In genomic region chr1:241520080-241520465, GRCh38 we compare ENCODE assay signal across 8 cellular contexts. TPM values are rescaled to one million over a fixed set of nuclear protein-coding genes. Genes with fewer than 3 reads are reported as not detected.
DNase-seq lines count a peak whose midpoint lies in the region; ATAC-seq, FAIRE-seq and TF ChIP-seq lines count a peak whose summit lies in the region.

No MANE protein-coding gene starts in this region.

- no peak overlapping the region for H3K27ac Mint-ChIP-seq in astrocyte (ENCODE audit: unreplicated experiment)

- H3K36me3 Mint-ChIP-seq in astrocyte (ENCODE audit: low read depth, unreplicated experiment): peaks cover 3% of the 10 kb centered on the region

- peak overlapping the region; percentile 75 for H3K4me3 ChIP-seq in HAP-1
- peak overlapping the region; percentile 83 for H3K4me3 ChIP-seq in astrocyte (ENCODE audit: insufficient read depth, low read depth, low read length)
- peak overlapping the region; percentile 89 for H3K4me3 ChIP-seq in iPS-20b (ENCODE audit: low read length)
- H3K4me3 ChIP-seq in stomach smooth muscle (ENCODE audit: low read length in 2 of 2): peak overlapping the region; percentile 65 to 81

- no peak for FAIRE-seq in astrocyte (lab: Jason Lieb, UNC)

- no peak overlapping the region for H3K27ac ChIP-seq in astrocyte (ENCODE audit: low read depth, low read length)
- H3K27ac ChIP-seq in iPS-20b (ENCODE audit: low read length): no peak overlapping the region
- no peak overlapping the region for H3K27ac ChIP-seq in stomach smooth muscle (ENCODE audit: low read length)

- no peak for TF ChIP-seq CTCF in astrocyte (IDR thresholded peaks at IDR 0.05; ENCODE audit: insufficient read depth, low read depth, low read length)

- in situ Hi-C loops in HAP-1 (cut with MboI; ENCODE audit: low sequenced_read_pairs) (no loop called here), KBM-7 (cut with MboI; ENCODE audit: low pct_unique_long_range_greater_than_20kb, low sequenced_read_pairs) (no loop called here)

- no peak for DNase-seq in HAP-1 (ENCODE audit: low spot score in 2 of 2)
- no peak for DNase-seq in astrocyte (ENCODE audit: low read depth)
- DNase-seq in AG20443 (ENCODE audit: low spot score): no peak
- DNase-seq in KBM-7: no peak
- no peak for DNase-seq in NCI-H1417 treated with DMSO at 0.1 percent for 48 hours (lab: John Stamatoyannopoulos, UW)

- peaks cover 4% of the 10 kb centered on the region for H4K20me1 ChIP-seq in astrocyte (ENCODE audit: insufficient read depth, low read length)

- peaks cover 42% of the 10 kb centered on the region for H3K79me2 ChIP-seq in astrocyte (ENCODE audit: insufficient read depth, low read length)

- H3K4me3 Mint-ChIP-seq in astrocyte (ENCODE audit: unreplicated experiment): no peak overlapping the region

- H3K27me3 Mint-ChIP-seq in astrocyte (ENCODE audit: low read depth, unreplicated experiment): no peaks in the 10 kb centered on the region

- H3K4me2 ChIP-seq in astrocyte (ENCODE audit: low read length): peak overlapping the region; percentile 91

- ATAC-seq in HG03460 (IDR thresholded peaks at IDR 0.05; ENCODE audit: unreplicated experiment): no peak

- peaks cover 8% of the 10 kb centered on the region for H3K4me1 Mint-ChIP-seq in astrocyte (ENCODE audit: low read depth, unreplicated experiment)

- no peaks in the 10 kb centered on the region for H3K9me3 Mint-ChIP-seq in astrocyte (ENCODE audit: unreplicated experiment)

- peaks cover 6% of the 10 kb centered on the region; the same call in 1 of the 2 replicates for H3K4me1 ChIP-seq in HAP-1
- no peaks in the 10 kb centered on the region for H3K4me1 ChIP-seq in astrocyte (ENCODE audit: insufficient read depth, low read length)
- H3K4me1 ChIP-seq in iPS-20b (ENCODE audit: insufficient read depth, low read length): no peaks in the 10 kb centered on the region
- H3K4me1 ChIP-seq in stomach smooth muscle (ENCODE audit: control insufficient read depth, insufficient read depth, low read length): no peaks in the 10 kb centered on the region

- H3K9ac ChIP-seq in astrocyte (ENCODE audit: low read length) (no peak overlapping the region), iPS-20b (ENCODE audit: low read depth, low read length) (peak overlapping the region; percentile 71; the same call in 1 of the 2 replicates), stomach smooth muscle (ENCODE audit: low read length in 2 of 2) (peak overlapping the region; percentile 48 to 55)

- H3K36me3 ChIP-seq in HAP-1 (replicated peaks) (peaks cover 13% of the 10 kb centered on the region), astrocyte (ENCODE audit: insufficient read depth, low read length) (no peaks in the 10 kb centered on the region), iPS-20b (ENCODE audit: insufficient read depth, low read depth, low read length) (peaks cover 11% of the 10 kb centered on the region; the same call in 1 of the 2 replicates), stomach smooth muscle (ENCODE audit: control insufficient read depth in 2 of 2, insufficient read depth in 2 of 2, low read length in 2 of 2) (no peaks in the 10 kb centered on the region)

- peak overlapping the region; percentile 47 for H2AFZ ChIP-seq in astrocyte (ENCODE audit: low read depth, low read length)

- H3K9me3 ChIP-seq in HAP-1 (no peaks in the 10 kb centered on the region), astrocyte (ENCODE audit: insufficient read depth, low read depth, low read length) (no peaks in the 10 kb centered on the region), iPS-20b (ENCODE audit: insufficient read depth, low read depth, low read length) (no peaks in the 10 kb centered on the region), stomach smooth muscle (ENCODE audit: control insufficient read depth in 2 of 2, low read length in 2 of 2) (no peaks in the 10 kb centered on the region)

- peaks cover 8% of the 10 kb centered on the region for H3K27me3 ChIP-seq in HAP-1 (ENCODE audit: low read depth)
- H3K27me3 ChIP-seq in astrocyte (ENCODE audit: insufficient read depth, low read length): peaks cover 3% of the 10 kb centered on the region
- H3K27me3 ChIP-seq in iPS-20b (ENCODE audit: insufficient read depth, low read length): peaks cover 5% of the 10 kb centered on the region; the same call in 1 of the 2 replicates
- H3K27me3 ChIP-seq in stomach smooth muscle (ENCODE audit: control insufficient read depth in 1 of 2, insufficient read depth in 2 of 2, low read length in 2 of 2): peaks cover 0 to 4% of the 10 kb centered on the region in 2 donors

RNA-seq across cellular contexts. Expression of gene FH, which starts 0.5 kb away (rescaled TPM):
- 47.3 and 49.4 TPM in 2 replicates for total RNA-seq in astrocyte

RNA-seq across cellular contexts. Expression of gene KMO, which starts 12.1 kb away (rescaled TPM):
- total RNA-seq in astrocyte: 0.07 and 0.50 TPM in 2 replicates
